14 cellular contexts compared by ENCODE assay signal in the genomic region with DNA sequence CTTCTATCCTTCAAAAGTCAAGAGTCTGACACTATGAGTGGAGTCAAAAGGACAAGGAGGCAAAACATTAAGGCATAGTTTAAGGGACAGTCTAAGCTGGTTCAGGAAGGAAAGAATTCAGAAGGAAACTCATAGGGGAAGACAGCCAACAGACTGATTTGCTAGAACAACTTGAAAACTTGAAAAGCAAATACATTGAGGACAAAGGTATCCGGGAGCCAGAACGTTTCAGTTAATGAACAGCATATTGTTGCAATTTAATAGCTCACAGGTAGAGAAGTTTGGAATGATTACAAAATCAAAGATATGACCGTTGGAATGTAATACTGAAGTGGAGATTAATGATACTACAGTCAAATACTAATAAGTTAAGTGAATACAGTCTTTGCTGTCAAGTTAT.
DNase-seq lines count a peak whose midpoint lies in the region; ATAC-seq and TF ChIP-seq lines count a peak whose summit lies in the region.
"Had no signal": no experiment of that assay in that cellular context is flagged by ENCODE, and none has a peak within 500 bp of the region (broad histone marks: within the 10 kb centered on the region; RNA-seq: fewer than 3 reads in every experiment).

No MANE protein-coding gene starts in this region.

- H3K79me2 ChIP-seq in OCI-LY3 (ENCODE audit: low read length), result no peaks in the 10 kb centered on the region

- intact Hi-C loops in upper lobe of right lung (cut with DNase I), result no loop called here
- intact Hi-C loops in dorsolateral prefrontal cortex (cut with DNase I), result no loop called here

- ATAC-seq in left lobe of liver, result peak; percentile 96
- ATAC-seq in upper lobe of right lung, result peak; percentile 93
- ATAC-seq in HG03159 (IDR thresholded peaks at IDR 0.05; ENCODE audit: unreplicated experiment), result no peak
- no peak for ATAC-seq in GM18511 (IDR thresholded peaks at IDR 0.05; ENCODE audit: unreplicated experiment)
- ATAC-seq: GM12878 had no signal

- no peak overlapping the region for H3K27ac ChIP-seq in OCI-LY3 (ENCODE audit: low read length)
- H3K27ac ChIP-seq in upper lobe of right lung, result no peak overlapping the region
- no peak overlapping the region for H3K27ac ChIP-seq in dorsolateral prefrontal cortex
- H3K27ac ChIP-seq: BLaER1 treated with 17β-estradiol and CSF1 and Interleukin-3, amounts not matched to agents 10 nM and 100 nM had no signal

- DNase-seq in left lobe of liver (ENCODE audit: low spot score) (no peak), mucosa of gallbladder (ENCODE audit: low spot score) (peak; percentile 29), upper lobe of right lung (no peak), dorsolateral prefrontal cortex (no peak)
- DNase-seq: ACHN; CD4-positive, CD25-positive, alpha-beta regulatory T cell; DMS79; HCEC 1CT; HFFc6 had no signal

- no peak overlapping the region for H3K4me3 ChIP-seq in OCI-LY3 (ENCODE audit: low read length)
- no peak overlapping the region for H3K4me3 ChIP-seq in upper lobe of right lung
- H3K4me3 ChIP-seq in dorsolateral prefrontal cortex, result no peak overlapping the region
- H3K4me3 ChIP-seq: BLaER1 treated with 17β-estradiol and CSF1 and Interleukin-3, amounts not matched to agents 10 nM and 100 nM; GM12878 had no signal

- H3K4me1 ChIP-seq in OCI-LY3 (ENCODE audit: low read length), result no peaks in the 10 kb centered on the region
- H3K4me1 ChIP-seq in upper lobe of right lung, result no peaks in the 10 kb centered on the region
- H3K4me1 ChIP-seq: BLaER1 treated with 17β-estradiol and CSF1 and Interleukin-3, amounts not matched to agents 10 nM and 100 nM had no signal

- H3K36me3 ChIP-seq in OCI-LY3 (replicated peaks; ENCODE audit: low read depth, low read length), result no peaks in the 10 kb centered on the region
- H3K36me3 ChIP-seq in upper lobe of right lung, result no peaks in the 10 kb centered on the region
- H3K36me3 ChIP-seq: BLaER1 treated with 17β-estradiol and CSF1 and Interleukin-3, amounts not matched to agents 10 nM and 100 nM had no signal

- peak overlapping the region; percentile 44; the same call in 1 of the 2 replicates for H2AFZ ChIP-seq in OCI-LY3 (ENCODE audit: low read depth, low read length)

- no peak overlapping the region for H3K9ac ChIP-seq in OCI-LY3 (ENCODE audit: low read length)
- H3K9ac ChIP-seq: BLaER1 treated with 17β-estradiol and CSF1 and Interleukin-3, amounts not matched to agents 10 nM and 100 nM had no signal

- H3K9me3 ChIP-seq in OCI-LY3 (ENCODE audit: insufficient read depth, low read length) (no peaks in the 10 kb centered on the region), upper lobe of right lung (no peaks in the 10 kb centered on the region)
- H3K9me3 ChIP-seq: BLaER1 treated with 17β-estradiol and CSF1 and Interleukin-3, amounts not matched to agents 10 nM and 100 nM had no signal

- no peaks in the 10 kb centered on the region for H4K20me1 ChIP-seq in OCI-LY3 (ENCODE audit: insufficient read depth, low read length)
- H4K20me1 ChIP-seq: BLaER1 treated with 17β-estradiol and CSF1 and Interleukin-3, amounts not matched to agents 10 nM and 100 nM had no signal

- no peaks in the 10 kb centered on the region for H3K27me3 ChIP-seq in OCI-LY3 (ENCODE audit: low read depth, low read length)
- H3K27me3 ChIP-seq in upper lobe of right lung, result no peaks in the 10 kb centered on the region
- H3K27me3 ChIP-seq in dorsolateral prefrontal cortex, result no peaks in the 10 kb centered on the region
- H3K27me3 ChIP-seq: BLaER1 treated with 17β-estradiol and CSF1 and Interleukin-3, amounts not matched to agents 10 nM and 100 nM had no signal

- no peak overlapping the region for H3K4me2 ChIP-seq in OCI-LY3 (ENCODE audit: low read length)
- H3K4me2 ChIP-seq: BLaER1 treated with 17β-estradiol and CSF1 and Interleukin-3, amounts not matched to agents 10 nM and 100 nM had no signal

- TF ChIP-seq CTCF in OCI-LY3 (IDR thresholded peaks at IDR 0.05; ENCODE audit: low read depth, low read length) (no peak), upper lobe of right lung (IDR thresholded peaks at IDR 0.05) (no peak), dorsolateral prefrontal cortex (IDR thresholded peaks at IDR 0.05 in 54 of 56, conservative IDR thresholded peaks at IDR 0.05 in 2 of 56; ENCODE audit: low read depth in 1 of 56, partially characterized antibody in 56 of 56) (no peak)

Comparison
In these comparisons a context has a peak if more than half of its experiments do, and no peak if none do; other contexts are left out.
1. ATAC-seq: peak in left lobe of liver (single experiment) and upper lobe of right lung (single experiment); none in HG03159 (single experiment) and GM18511 (single experiment).